ENCODE assay signal across 8 cellular contexts in the genomic region with DNA sequence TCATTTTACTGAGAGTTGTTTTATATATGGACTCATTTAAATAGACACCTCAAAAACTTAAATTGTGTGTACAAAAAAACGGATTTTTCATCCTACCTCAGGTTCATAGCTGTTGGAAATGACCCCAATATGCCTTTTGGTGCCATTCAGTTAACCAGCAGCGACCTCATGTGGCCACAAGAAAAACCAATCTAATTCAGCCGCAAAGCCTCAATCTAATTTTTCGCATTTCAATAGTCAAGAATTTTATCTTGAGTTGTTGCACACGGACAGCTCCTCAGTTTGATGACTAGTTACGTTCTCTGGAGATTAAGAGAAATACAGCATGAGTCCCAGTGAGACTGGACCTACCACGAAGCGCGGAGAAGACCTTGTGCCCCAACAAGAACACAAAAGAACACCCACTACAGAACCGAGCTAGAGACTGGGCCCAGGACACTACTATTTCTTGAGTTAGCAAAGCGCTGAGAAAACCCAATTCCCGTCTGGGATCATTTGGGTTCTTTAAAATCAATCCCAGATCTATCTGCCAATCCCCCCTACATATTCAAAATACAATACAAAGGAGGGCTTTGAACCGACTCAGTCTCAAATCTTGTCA. TPM values are rescaled to one million over a fixed set of nuclear protein-coding genes. Genes with fewer than 3 reads are reported as not detected.
A peak's percentile ranks its signal among the peaks of the same experiment; 100 is the strongest.
DNase-seq lines count a peak whose midpoint lies in the region; ATAC-seq lines count a peak whose summit lies in the region.

No MANE protein-coding gene starts in this region.

- H3K4me1 ChIP-seq in GM23248 (ENCODE audit: insufficient read depth) (peaks cover 10% of the 10 kb centered on the region), mesendoderm (ENCODE audit: control insufficient read depth, low read depth, low read length) (no peaks in the 10 kb centered on the region)

- no peak for ATAC-seq in HG03280 (IDR thresholded peaks at IDR 0.05; ENCODE audit: unreplicated experiment)

- H3K4me3 ChIP-seq in GM23248 (no peak overlapping the region), mesendoderm (ENCODE audit: low read length) (no peak overlapping the region)

- no peak overlapping the region for H4K5ac ChIP-seq in mesendoderm (ENCODE audit: low read length)

- H3K27me3 ChIP-seq in GM23248 (replicated peaks; ENCODE audit: insufficient read depth), result no peaks in the 10 kb centered on the region
- H3K27me3 ChIP-seq in mesendoderm (ENCODE audit: insufficient read depth, low read length, poor library complexity), result no peaks in the 10 kb centered on the region

- H3K36me3 ChIP-seq in GM23248 (ENCODE audit: low read depth) (no peaks in the 10 kb centered on the region), mesendoderm (ENCODE audit: control insufficient read depth, insufficient read depth, low read length) (no peaks in the 10 kb centered on the region)

- 25% methylated on average over 13 of the region's 13 CpGs for WGBS in GM23248 (ENCODE audit: low coverage in 1 of 2, low lambda C conversion rate in 2 of 2, missing lambda C conversion rate in 2 of 2), 2 experiments
- WGBS in mesendoderm (ENCODE audit: extremely low coverage, insufficient coverage, low lambda C conversion rate), result no CpG with 5 or more reads among the region's 13 CpGs

- H3K9me2 ChIP-seq in GM23248 (ENCODE audit: insufficient read depth), result no peaks in the 10 kb centered on the region

- H3F3A ChIP-seq in GM23248 (ENCODE audit: insufficient read depth), result peaks cover 4% of the 10 kb centered on the region; the same call in 1 of the 2 replicates

- DNase-seq in AML-193 (lab: John Stamatoyannopoulos, UW), result peak; percentile 57 to 71
- peak; percentile 74 for DNase-seq in GM23248
- peak; percentile 55 to 75 for DNase-seq in NCI-H446 (lab: John Stamatoyannopoulos, UW)
- peak; percentile 31 to 41 for DNase-seq in activated CD4-positive, alpha-beta T cell treated with anti-CD3 and anti-CD28 coated beads for 4 hours
- DNase-seq in effector CD8-positive, alpha-beta T cell (lab: John Stamatoyannopoulos, UW), result peak; percentile 9
- DNase-seq in mesendoderm, result peak; percentile 69
- DNase-seq in substantia nigra (lab: John Stamatoyannopoulos, UW), result peak in 32 of 49 donors; percentile 2 to 60 (median 32)

- in situ Hi-C loops in GM23248 (cut with MboI), result loop anchor here (10.0 kb wide), 2 partner anchors 65 to 155 kb away; no protein-coding TSS in a partner anchor

- H2BK120ac ChIP-seq in mesendoderm (ENCODE audit: low read depth, low read length), result no peak overlapping the region

- H3K9me3 ChIP-seq in GM23248 (ENCODE audit: low read depth), result no peaks in the 10 kb centered on the region

- peak overlapping the region; percentile 51; the same call in 1 of the 2 replicates for H2AFZ ChIP-seq in GM23248

- H4K8ac ChIP-seq in mesendoderm (ENCODE audit: low read depth, low read length), result no peak overlapping the region

- H2AK5ac ChIP-seq in mesendoderm (ENCODE audit: low read length), result no peak overlapping the region

- H3K18ac ChIP-seq in mesendoderm (ENCODE audit: low read length), result no peak overlapping the region

- H3K56ac ChIP-seq in mesendoderm (ENCODE audit: low read length), result no peak overlapping the region

- H3K23ac ChIP-seq in mesendoderm (ENCODE audit: low read length), result no peak overlapping the region

- H4K20me1 ChIP-seq in GM23248 (ENCODE audit: insufficient read depth), result no peaks in the 10 kb centered on the region

- H3K79me2 ChIP-seq in GM23248 (ENCODE audit: insufficient read depth) (no peaks in the 10 kb centered on the region), mesendoderm (ENCODE audit: control insufficient read depth, insufficient read depth, low read length) (no peaks in the 10 kb centered on the region)

- H2BK5ac ChIP-seq in mesendoderm (ENCODE audit: low read length), result no peak overlapping the region

- no peak overlapping the region for H3K4ac ChIP-seq in mesendoderm (ENCODE audit: low read depth, low read length)

- H3K27ac ChIP-seq in GM23248, result no peak overlapping the region
- no peak overlapping the region for H3K27ac ChIP-seq in mesendoderm (ENCODE audit: low read depth, low read length)
- H3K27ac ChIP-seq in substantia nigra (ENCODE audit: low read depth, low read length, poor library complexity, severe bottlenecking), result no peak overlapping the region

- H3K4me2 ChIP-seq in GM23248 (ENCODE audit: unreplicated experiment), result no peak overlapping the region
- H3K4me2 ChIP-seq in mesendoderm (ENCODE audit: low read length), result no peak overlapping the region

- no peaks in the 10 kb centered on the region for H3K79me1 ChIP-seq in mesendoderm (ENCODE audit: low read length)

- no peak overlapping the region for H2BK15ac ChIP-seq in mesendoderm (replicated peaks; ENCODE audit: low read depth)

- H3K9ac ChIP-seq in GM23248 (no peak overlapping the region), mesendoderm (ENCODE audit: low read length) (no peak overlapping the region)

RNA-seq across cellular contexts. Expression of gene TCP11, which starts 1.1 kb away (rescaled TPM):
- total RNA-seq in GM23248 (2014; rRNA removed; shearing (Covaris generic)), result not detected in 2 replicates
- not detected in 2 replicates for polyA plus RNA-seq in GM23248 (2016; fragmentation: Nextera tagmentation; extraction: Ambion mirVana)
- 0.08 TPM for polyA plus RNA-seq in mesendoderm (2013, experiment 1 of 2)
- 0.06 TPM for polyA plus RNA-seq in mesendoderm (2013, experiment 2 of 2)

Comparison
In these comparisons a context has a peak if more than half of its experiments do, and no peak if none do; other contexts are left out.
1. DNase-seq: peak in every context shown above with its lines; median percentile 74 in GM23248; 69 in mesendoderm; 65 in NCI-H446; 64 in AML-193; 36 in activated CD4-positive, alpha-beta T cell treated with anti-CD3 and anti-CD28 coated beads for 4 hours; 32 in substantia nigra; 9 in effector CD8-positive, alpha-beta T cell.